In genomic region chr12:110279976-110280783, GRCh38 we compare ENCODE assay signal across 8 cellular contexts.
DNase-seq lines count a peak whose midpoint lies in the region; ATAC-seq and TF ChIP-seq lines count a peak whose summit lies in the region.

No MANE protein-coding gene starts in this region.

- peak overlapping the region; percentile 84 for H3K27ac Mint-ChIP-seq in nephron progenitor cell

- peak overlapping the region; percentile 81 for H3K4me3 Mint-ChIP-seq in nephron progenitor cell

- DNase-seq in NCI-H1092 treated with DMSO at 0.1 percent for 48 hours (lab: John Stamatoyannopoulos, UW) = peak; percentile 56
- DNase-seq in NCI-H1092 (lab: John Stamatoyannopoulos, UW) = no peak
- peak; percentile 39 for DNase-seq in NCI-H526 treated with DMSO at 0.1 percent for 48 hours (lab: John Stamatoyannopoulos, UW)
- peak; percentile 38 for DNase-seq in activated T-helper 1 cell treated with Interleukin-2 at 50 U/mL for 16 hours (ENCODE audit: low read depth)
- DNase-seq in fibroblast of mammary gland (ENCODE audit: low read depth) = peak; percentile 42
- DNase-seq in nephron progenitor cell = no peak
- DNase-seq in superior temporal gyrus (ENCODE audit: extremely low spot score) = peak; percentile 67

- peak overlapping the region; percentile 66 for H3K4me3 ChIP-seq in fibroblast of mammary gland (ENCODE audit: control insufficient read depth, low read depth, low read length)

- ATAC-seq in HG02938 (IDR thresholded peaks at IDR 0.05; ENCODE audit: unreplicated experiment) = peak; percentile 11

- peaks cover 14% of the 10 kb centered on the region for H3K36me3 Mint-ChIP-seq in nephron progenitor cell (ENCODE audit: low read depth)

- H3K27me3 Mint-ChIP-seq in nephron progenitor cell (ENCODE audit: low read depth, poor library complexity) = peaks cover 10% of the 10 kb centered on the region

- no peaks in the 10 kb centered on the region for H3K9me3 Mint-ChIP-seq in nephron progenitor cell

- TF ChIP-seq CTCF in fibroblast of mammary gland (conservative IDR thresholded peaks at IDR 0.05; ENCODE audit: control insufficient read depth, insufficient read depth, low read depth, low read length) (no peak), nephron progenitor cell (IDR thresholded peaks at IDR 0.05) (no peak)

- peaks cover 58% of the 10 kb centered on the region for H3K4me1 Mint-ChIP-seq in nephron progenitor cell

Comparison
In these comparisons a context has a peak if more than half of its experiments do, and no peak if none do; other contexts are left out.
1. DNase-seq: peak in NCI-H1092 treated with DMSO at 0.1 percent for 48 hours (single experiment), NCI-H526 treated with DMSO at 0.1 percent for 48 hours (single experiment), activated T-helper 1 cell treated with Interleukin-2 at 50 U/mL for 16 hours (single experiment), fibroblast of mammary gland (single experiment) and superior temporal gyrus (single experiment); none in NCI-H1092 (single experiment) and nephron progenitor cell (single experiment).